ENCODE assay signal across 17 cellular contexts in genomic region chr7:43693687-43694398, GRCh38. TPM values are rescaled to one million over a fixed set of nuclear protein-coding genes. Genes with fewer than 3 reads are reported as not detected.
A peak's percentile ranks its signal among the peaks of the same experiment; 100 is the strongest.
DNase-seq lines count a peak whose midpoint lies in the region; ATAC-seq, FAIRE-seq and TF ChIP-seq lines count a peak whose summit lies in the region.
"Had no signal": no experiment of that assay in that cellular context is flagged by ENCODE, and none has a peak within 500 bp of the region (broad histone marks: within the 10 kb centered on the region; RNA-seq: fewer than 3 reads in every experiment).

No MANE protein-coding gene starts in this region.

- no TSS peak for BruUV-seq in MCF 10A (replicated peaks; lab: Mats Ljungman, UMichigan)

- intact Hi-C loops in MCF 10A (cut with micrococcal nuclease) (no loop called here), breast epithelium (cut with DNase I; ENCODE audit: low total_unique reads) (no loop called here)

- no peaks in the 10 kb centered on the region for H3K36me3 ChIP-seq in breast epithelium
- H3K36me3 ChIP-seq: upper lobe of right lung had no signal

- no peaks in the 10 kb centered on the region for H3K27me3 ChIP-seq in breast epithelium
- H3K27me3 ChIP-seq: upper lobe of right lung had no signal

- CTCF ChIA-PET in MCF 10A (lab: Yijun Ruan, JAX): interaction anchor here (0.6 to 2.9 kb wide), 5 partner anchors 46 to 260 kb away, joined by 3 to 24 read pairs (median 3); partner anchors contain the start of gene STK17A

- POLR2A ChIA-PET in MCF 10A (lab: Yijun Ruan, JAX): interaction anchor here (0.6 to 3.0 kb wide), 7 partner anchors 28 to 119 kb away, joined by 3 to 17 read pairs (median 7); partner anchors contain the start of gene STK17A

- H3K4me3 Mint-ChIP-seq in MCF 10A (ENCODE audit: unreplicated experiment): no peak overlapping the region
- H3K4me3 Mint-ChIP-seq: GM23338, T-cell had no signal

- FAIRE-seq in urothelium cell line (lab: Jason Lieb, UNC): no peak
- FAIRE-seq: GM12891 had no signal

- H3K9me3 ChIP-seq in breast epithelium: no peaks in the 10 kb centered on the region
- H3K9me3 ChIP-seq: upper lobe of right lung had no signal

- peak; percentile 43 for DNase-seq in MCF 10A (ENCODE audit: unreplicated experiment)
- DNase-seq in breast epithelium (ENCODE audit: low spot score in 2 of 2): no peak
- peak; percentile 12 for DNase-seq in amniotic stem cell (lab: John Stamatoyannopoulos, UW)
- peak; percentile 59 for DNase-seq in hepatic stellate cell (ENCODE audit: low spot score)
- peak; percentile 62 for DNase-seq in urothelium cell line (ENCODE audit: low spot score)
- no peak for DNase-seq in DMS79 (lab: John Stamatoyannopoulos, UW)
- no peak for DNase-seq in NCI-H345 treated with DMSO at 0.1 percent for 48 hours (lab: John Stamatoyannopoulos, UW; ENCODE audit: unreplicated experiment)
- DNase-seq: activated CD4-positive, alpha-beta T cell treated with anti-CD3 and anti-CD28 coated beads for 48 hours; central memory CD4-positive, alpha-beta T cell; NCI-H2029; stimulated activated CD8-positive, alpha-beta memory T cell treated with anti-CD3 and anti-CD28 coated beads, Interleukin-4, amount 100 ng/mL, for 48 hours; T-cell; upper lobe of right lung had no signal

- TF ChIP-seq POLR2A in breast epithelium (IDR thresholded peaks at IDR 0.05): no peak

- TF ChIP-seq CTCF in MCF 10A (IDR thresholded peaks at IDR 0.05; ENCODE audit: unreplicated experiment) (no peak), breast epithelium (IDR thresholded peaks at IDR 0.05) (no peak)

- no peak overlapping the region for H3K4me3 ChIP-seq in breast epithelium
- H3K4me3 ChIP-seq: GM23338, upper lobe of right lung had no signal

- H3K4me1 ChIP-seq in breast epithelium: no peaks in the 10 kb centered on the region
- H3K4me1 ChIP-seq: upper lobe of right lung had no signal

- no peaks in the 10 kb centered on the region for H3K9me3 Mint-ChIP-seq in MCF 10A (ENCODE audit: unreplicated experiment)
- H3K9me3 Mint-ChIP-seq: GM23338, T-cell had no signal

- H3K27ac ChIP-seq in breast epithelium: no peak overlapping the region
- H3K27ac ChIP-seq: 22Rv1, upper lobe of right lung had no signal

- H3K36me3 Mint-ChIP-seq in MCF 10A (ENCODE audit: insufficient read depth, unreplicated experiment): no peaks in the 10 kb centered on the region
- H3K36me3 Mint-ChIP-seq: T-cell had no signal

- H3K27ac Mint-ChIP-seq in MCF 10A (ENCODE audit: low read depth, unreplicated experiment): no peak overlapping the region
- H3K27ac Mint-ChIP-seq: GM23338, T-cell had no signal

- ATAC-seq in GM19395 (IDR thresholded peaks at IDR 0.05; ENCODE audit: unreplicated experiment): no peak
- ATAC-seq: GM23338, T-cell, upper lobe of right lung had no signal

- peaks cover 4% of the 10 kb centered on the region for H3K4me1 Mint-ChIP-seq in MCF 10A (ENCODE audit: insufficient read depth, unreplicated experiment)

- H3K27me3 Mint-ChIP-seq in MCF 10A (ENCODE audit: insufficient read depth, unreplicated experiment): no peaks in the 10 kb centered on the region
- H3K27me3 Mint-ChIP-seq: T-cell had no signal

RNA-seq across cellular contexts. Expression of gene COA1, which starts 35.5 kb away (rescaled TPM):
- total RNA-seq in MCF 10A (2022): 65.5 and 68.5 TPM in 2 replicates
- total RNA-seq in breast epithelium: 10 to 100 TPM; 39.0 to 94.3 (median 91.4) TPM

Comparison
In these comparisons a context has a peak if more than half of its experiments do, and no peak if none do; other contexts are left out.
1. DNase-seq: peak in MCF 10A (single experiment), amniotic stem cell (single experiment), hepatic stellate cell (single experiment) and urothelium cell line (single experiment); none in breast epithelium (0 of 2), DMS79 (single experiment) and NCI-H345 treated with DMSO at 0.1 percent for 48 hours (single experiment).